Comparison of ENCODE assay signal across 8 cellular contexts in genomic region chr15:41971089-41971892, GRCh38. TPM values are rescaled to one million over a fixed set of nuclear protein-coding genes. Genes with fewer than 3 reads are reported as not detected.
A peak's percentile ranks its signal among the peaks of the same experiment; 100 is the strongest.
DNase-seq lines count a peak whose midpoint lies in the region; ATAC-seq, FAIRE-seq and TF ChIP-seq lines count a peak whose summit lies in the region.

No MANE protein-coding gene starts in this region.

- H3K27me3 Mint-ChIP-seq in T-helper 17 cell, result peaks cover 19% of the 10 kb centered on the region

- peaks cover 28% of the 10 kb centered on the region; the same call in 1 of the 2 replicates for H3K79me2 ChIP-seq in KMS-11 (ENCODE audit: insufficient read depth, low read depth)

- peaks cover 33% of the 10 kb centered on the region for H3K4me1 ChIP-seq in KMS-11 (ENCODE audit: low read depth, poor library complexity, severe bottlenecking)

- H3K9me3 ChIP-seq in T-helper 17 cell (ENCODE audit: control insufficient read depth, low read length, poor library complexity, severe bottlenecking) (no peaks in the 10 kb centered on the region), iPS-18c (ENCODE audit: control insufficient read depth, insufficient read depth, low read length) (no peaks in the 10 kb centered on the region)

- peaks cover 49% of the 10 kb centered on the region for H3K4me1 Mint-ChIP-seq in T-helper 17 cell

- no peaks in the 10 kb centered on the region for H3K36me3 ChIP-seq in KMS-11 (ENCODE audit: insufficient read depth)

- peak overlapping the region; percentile 70 for H3K9ac ChIP-seq in KMS-11

- ATAC-seq in GM21786 (IDR thresholded peaks at IDR 0.05; ENCODE audit: unreplicated experiment) (peak; percentile 34), T-helper 17 cell (peak; percentile 65)

- no peaks in the 10 kb centered on the region for H3K27me3 ChIP-seq in KMS-11 (ENCODE audit: insufficient read depth, low read depth)

- FAIRE-seq in G401.6 (lab: Jason Lieb, UNC), result peak; percentile 15
- FAIRE-seq in frontal cortex (lab: Jason Lieb, UNC), result no peak

- no peak overlapping the region for H3K4me3 ChIP-seq in KMS-11 (IDR thresholded peaks at IDR 0.05; ENCODE audit: insufficient read depth, low read depth, low read length)
- H3K4me3 ChIP-seq in astrocyte of the spinal cord (ENCODE audit: low read depth, low read length), result peak overlapping the region; percentile 92
- peak overlapping the region; percentile 90 for H3K4me3 ChIP-seq in iPS-18c (ENCODE audit: insufficient read depth, low read depth, low read length)

- peak overlapping the region; percentile 77 for H3K4me2 ChIP-seq in KMS-11

- H4K20me1 ChIP-seq in KMS-11 (ENCODE audit: insufficient read depth), result no peaks in the 10 kb centered on the region

- H3K4me3 Mint-ChIP-seq in T-helper 17 cell, result peak overlapping the region; percentile 90

- TF ChIP-seq CTCF in KMS-11 (conservative IDR thresholded peaks at IDR 0.05; ENCODE audit: low read depth, low read length), result no peak
- no peak for TF ChIP-seq CTCF in astrocyte of the spinal cord (IDR thresholded peaks at IDR 0.05; ENCODE audit: low read depth, low read length)

- H2AFZ ChIP-seq in KMS-11 (ENCODE audit: low read depth), result peak overlapping the region; percentile 90; the same call in 1 of the 2 replicates

- in situ Hi-C loops in astrocyte of the spinal cord (cut with HindIII; ENCODE audit: low sequenced_read_pairs), result no loop called here

- peak overlapping the region; percentile 57 for H3K27ac ChIP-seq in KMS-11

- H3K36me3 Mint-ChIP-seq in T-helper 17 cell (ENCODE audit: low read depth), result peaks cover 2% of the 10 kb centered on the region

- H3K27ac Mint-ChIP-seq in T-helper 17 cell, result peak overlapping the region; percentile 97

- peak; percentile 48 to 65 (median 62) for DNase-seq in T-helper 17 cell
- DNase-seq in astrocyte of the spinal cord (ENCODE audit: low read depth, low spot score), result peak; percentile 73
- peak; percentile 56 to 63 for DNase-seq in stimulated activated CD4-positive, alpha-beta T cell treated with anti-CD3 and anti-CD28 coated beads, Interleukin-12 subunit alpha, Interleukin-12 subunit beta, amount 100 ng/mL, for 24 hours (ENCODE audit: low read depth in 2 of 2)
- DNase-seq in frontal cortex (ENCODE audit: low spot score in 2 of 2), result no peak

RNA-seq across cellular contexts. Expression of gene EHD4, which starts 1.1 kb away (rescaled TPM):
- total RNA-seq in T-helper 17 cell, result 10 to 100 TPM; 57.6 to 79.9 TPM
- 2.0 TPM for total RNA-seq in frontal cortex

RNA-seq across cellular contexts. Expression of gene PLA2G4E, which starts 49.6 kb away (rescaled TPM):
- total RNA-seq in T-helper 17 cell, result not detected
- total RNA-seq in frontal cortex, result not detected

Comparison
In these comparisons a context has a peak if more than half of its experiments do, and no peak if none do; other contexts are left out.
1. DNase-seq: peak in T-helper 17 cell (3 of 3), astrocyte of the spinal cord (single experiment) and stimulated activated CD4-positive, alpha-beta T cell treated with anti-CD3 and anti-CD28 coated beads, Interleukin-12 subunit alpha, Interleukin-12 subunit beta, amount 100 ng/mL, for 24 hours (2 of 2); none in frontal cortex (0 of 2).
2. RNA of gene EHD4, which starts 1.1 kb away (total RNA-seq): 57.6 to 79.9 TPM in T-helper 17 cell; 2.0 TPM in frontal cortex (single experiment); every median in the first group is over 10 times any median in the second.